ENCODE assay signal across 1 cellular context in genomic region chr16:2008631-2009301, GRCh38.
TF ChIP-seq lines count a peak whose summit lies in the region.

No MANE protein-coding gene starts in this region.

TF ChIP-seq in HepG2, 621 proteins besides CTCF, POLR2A, EP300 and RAD21:
- TF ChIP-seq CEBPG (CRISPR knock-in tag; IDR thresholded peaks at IDR 0.05) = peak; percentile 44
- TF ChIP-seq TFDP1 (CRISPR knock-in tag; IDR thresholded peaks at IDR 0.05; ENCODE audit: borderline replicate concordance) = peak; percentile 69
- peak; percentile 66 for TF ChIP-seq HIC2 (CRISPR knock-in tag; IDR thresholded peaks at IDR 0.05; ENCODE audit: low read depth)
- TF ChIP-seq LCORL (IDR thresholded peaks at IDR 0.05) = no peak
- 0 out of 2 replicates have a peak, but pooled peaks have one; percentile 32 for TF ChIP-seq LCORL (CRISPR knock-in tag; IDR thresholded peaks at IDR 0.05)
- TF ChIP-seq ARID4A (CRISPR knock-in tag; IDR thresholded peaks at IDR 0.05; ENCODE audit: borderline replicate concordance) = peak; percentile 58; the same call in 1 of the 2 replicates
- 0 out of 2 replicates have a peak, but pooled peaks have one; percentile 38 for TF ChIP-seq RNF2 (conservative IDR thresholded peaks at IDR 0.05; ENCODE audit: low read depth)
- 0 out of 2 replicates have a peak, but pooled peaks have one; percentile 45 for TF ChIP-seq ZNF30 (CRISPR knock-in tag; IDR thresholded peaks at IDR 0.05)
- TF ChIP-seq HMG20B (CRISPR knock-in tag; conservative IDR thresholded peaks at IDR 0.05) = no peak
- 0 out of 2 replicates have a peak, but pooled peaks have one; percentile 29 for TF ChIP-seq BRD4 (CRISPR knock-in tag; IDR thresholded peaks at IDR 0.05)
- no peak for TF ChIP-seq CBX2 (IDR thresholded peaks at IDR 0.05; ENCODE audit: low read depth, low read length)
- TF ChIP-seq CBX2 (CRISPR knock-in tag; IDR thresholded peaks at IDR 0.05; ENCODE audit: low read depth) = no peak
- 0 out of 2 replicates have a peak, but pooled peaks have one; percentile 31 for TF ChIP-seq MLLT10 (CRISPR knock-in tag; IDR thresholded peaks at IDR 0.05)
- TF ChIP-seq AGO2 (optimal IDR thresholded peaks at IDR 0.05; ENCODE audit: low read depth, low read length) = peak; percentile 5
- TF ChIP-seq BCL6 (CRISPR knock-in tag; IDR thresholded peaks at IDR 0.05) = peak; percentile 80
- TF ChIP-seq, protein P1, sequence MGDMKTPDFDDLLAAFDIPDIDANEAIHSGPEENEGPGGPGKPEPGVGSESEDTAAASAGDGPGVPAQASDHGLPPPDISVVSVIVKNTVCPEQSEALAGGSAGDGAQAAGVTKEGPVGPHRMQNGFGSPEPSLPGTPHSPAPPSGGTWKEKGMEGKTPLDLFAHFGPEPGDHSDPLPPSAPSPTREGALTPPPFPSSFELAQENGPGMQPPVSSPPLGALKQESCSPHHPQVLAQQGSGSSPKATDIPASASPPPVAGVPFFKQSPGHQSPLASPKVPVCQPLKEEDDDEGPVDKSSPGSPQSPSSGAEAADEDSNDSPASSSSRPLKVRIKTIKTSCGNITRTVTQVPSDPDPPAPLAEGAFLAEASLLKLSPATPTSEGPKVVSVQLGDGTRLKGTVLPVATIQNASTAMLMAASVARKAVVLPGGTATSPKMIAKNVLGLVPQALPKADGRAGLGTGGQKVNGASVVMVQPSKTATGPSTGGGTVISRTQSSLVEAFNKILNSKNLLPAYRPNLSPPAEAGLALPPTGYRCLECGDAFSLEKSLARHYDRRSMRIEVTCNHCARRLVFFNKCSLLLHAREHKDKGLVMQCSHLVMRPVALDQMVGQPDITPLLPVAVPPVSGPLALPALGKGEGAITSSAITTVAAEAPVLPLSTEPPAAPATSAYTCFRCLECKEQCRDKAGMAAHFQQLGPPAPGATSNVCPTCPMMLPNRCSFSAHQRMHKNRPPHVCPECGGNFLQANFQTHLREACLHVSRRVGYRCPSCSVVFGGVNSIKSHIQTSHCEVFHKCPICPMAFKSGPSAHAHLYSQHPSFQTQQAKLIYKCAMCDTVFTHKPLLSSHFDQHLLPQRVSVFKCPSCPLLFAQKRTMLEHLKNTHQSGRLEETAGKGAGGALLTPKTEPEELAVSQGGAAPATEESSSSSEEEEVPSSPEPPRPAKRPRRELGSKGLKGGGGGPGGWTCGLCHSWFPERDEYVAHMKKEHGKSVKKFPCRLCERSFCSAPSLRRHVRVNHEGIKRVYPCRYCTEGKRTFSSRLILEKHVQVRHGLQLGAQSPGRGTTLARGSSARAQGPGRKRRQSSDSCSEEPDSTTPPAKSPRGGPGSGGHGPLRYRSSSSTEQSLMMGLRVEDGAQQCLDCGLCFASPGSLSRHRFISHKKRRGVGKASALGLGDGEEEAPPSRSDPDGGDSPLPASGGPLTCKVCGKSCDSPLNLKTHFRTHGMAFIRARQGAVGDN (CRISPR knock-in tag; IDR thresholded peaks at IDR 0.05) = peak; percentile 69
- TF ChIP-seq BORCS8-MEF2B (CRISPR knock-in tag; IDR thresholded peaks at IDR 0.05) = no peak
- TF ChIP-seq, protein P2, sequence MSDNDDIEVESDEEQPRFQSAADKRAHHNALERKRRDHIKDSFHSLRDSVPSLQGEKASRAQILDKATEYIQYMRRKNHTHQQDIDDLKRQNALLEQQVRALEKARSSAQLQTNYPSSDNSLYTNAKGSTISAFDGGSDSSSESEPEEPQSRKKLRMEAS (IDR thresholded peaks at IDR 0.05) = peak; percentile 54; the same call in 1 of the 2 replicates
- TF ChIP-seq, protein P3, sequence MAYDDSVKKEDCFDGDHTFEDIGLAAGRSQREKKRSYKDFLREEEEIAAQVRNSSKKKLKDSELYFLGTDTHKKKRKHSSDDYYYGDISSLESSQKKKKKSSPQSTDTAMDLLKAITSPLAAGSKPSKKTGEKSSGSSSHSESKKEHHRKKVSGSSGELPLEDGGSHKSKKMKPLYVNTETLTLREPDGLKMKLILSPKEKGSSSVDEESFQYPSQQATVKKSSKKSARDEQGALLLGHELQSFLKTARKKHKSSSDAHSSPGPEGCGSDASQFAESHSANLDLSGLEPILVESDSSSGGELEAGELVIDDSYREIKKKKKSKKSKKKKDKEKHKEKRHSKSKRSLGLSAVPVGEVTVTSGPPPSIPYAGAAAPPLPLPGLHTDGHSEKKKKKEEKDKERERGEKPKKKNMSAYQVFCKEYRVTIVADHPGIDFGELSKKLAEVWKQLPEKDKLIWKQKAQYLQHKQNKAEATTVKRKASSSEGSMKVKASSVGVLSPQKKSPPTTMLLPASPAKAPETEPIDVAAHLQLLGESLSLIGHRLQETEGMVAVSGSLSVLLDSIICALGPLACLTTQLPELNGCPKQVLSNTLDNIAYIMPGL (CRISPR knock-in tag; IDR thresholded peaks at IDR 0.05; ENCODE audit: borderline replicate concordance in 1 of 2, low read depth in 1 of 2) = peak in 1 of 2 experiments; percentile 18; a peak in 1 of 4 replicates
- no peak for TF ChIP-seq ATF2 (CRISPR knock-in tag; IDR thresholded peaks at IDR 0.05)
- TF ChIP-seq, protein P4, sequence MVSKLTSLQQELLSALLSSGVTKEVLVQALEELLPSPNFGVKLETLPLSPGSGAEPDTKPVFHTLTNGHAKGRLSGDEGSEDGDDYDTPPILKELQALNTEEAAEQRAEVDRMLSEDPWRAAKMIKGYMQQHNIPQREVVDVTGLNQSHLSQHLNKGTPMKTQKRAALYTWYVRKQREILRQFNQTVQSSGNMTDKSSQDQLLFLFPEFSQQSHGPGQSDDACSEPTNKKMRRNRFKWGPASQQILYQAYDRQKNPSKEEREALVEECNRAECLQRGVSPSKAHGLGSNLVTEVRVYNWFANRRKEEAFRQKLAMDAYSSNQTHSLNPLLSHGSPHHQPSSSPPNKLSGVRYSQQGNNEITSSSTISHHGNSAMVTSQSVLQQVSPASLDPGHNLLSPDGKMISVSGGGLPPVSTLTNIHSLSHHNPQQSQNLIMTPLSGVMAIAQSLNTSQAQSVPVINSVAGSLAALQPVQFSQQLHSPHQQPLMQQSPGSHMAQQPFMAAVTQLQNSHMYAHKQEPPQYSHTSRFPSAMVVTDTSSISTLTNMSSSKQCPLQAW (CRISPR knock-in tag; IDR thresholded peaks at IDR 0.05) = 0 out of 2 replicates have a peak, but pooled peaks have one; percentile 20
- peak; percentile 83 for TF ChIP-seq CEBPB (IDR thresholded peaks at IDR 0.05; ENCODE audit: borderline replicate concordance, low read depth, low read length)
- 0 out of 2 replicates have a peak, but pooled peaks have one; percentile 14 for TF ChIP-seq KDM5A (IDR thresholded peaks at IDR 0.05; ENCODE audit: borderline replicate concordance, low read length)
- peak; percentile 90 for TF ChIP-seq HNRNPL (IDR thresholded peaks at IDR 0.05; ENCODE audit: low read depth, low read length)
- TF ChIP-seq SIN3A (IDR thresholded peaks at IDR 0.05; ENCODE audit: borderline replicate concordance, low read depth, low read length) = peak; percentile 38; the same call in 1 of the 2 replicates
- TF ChIP-seq, protein P5, sequence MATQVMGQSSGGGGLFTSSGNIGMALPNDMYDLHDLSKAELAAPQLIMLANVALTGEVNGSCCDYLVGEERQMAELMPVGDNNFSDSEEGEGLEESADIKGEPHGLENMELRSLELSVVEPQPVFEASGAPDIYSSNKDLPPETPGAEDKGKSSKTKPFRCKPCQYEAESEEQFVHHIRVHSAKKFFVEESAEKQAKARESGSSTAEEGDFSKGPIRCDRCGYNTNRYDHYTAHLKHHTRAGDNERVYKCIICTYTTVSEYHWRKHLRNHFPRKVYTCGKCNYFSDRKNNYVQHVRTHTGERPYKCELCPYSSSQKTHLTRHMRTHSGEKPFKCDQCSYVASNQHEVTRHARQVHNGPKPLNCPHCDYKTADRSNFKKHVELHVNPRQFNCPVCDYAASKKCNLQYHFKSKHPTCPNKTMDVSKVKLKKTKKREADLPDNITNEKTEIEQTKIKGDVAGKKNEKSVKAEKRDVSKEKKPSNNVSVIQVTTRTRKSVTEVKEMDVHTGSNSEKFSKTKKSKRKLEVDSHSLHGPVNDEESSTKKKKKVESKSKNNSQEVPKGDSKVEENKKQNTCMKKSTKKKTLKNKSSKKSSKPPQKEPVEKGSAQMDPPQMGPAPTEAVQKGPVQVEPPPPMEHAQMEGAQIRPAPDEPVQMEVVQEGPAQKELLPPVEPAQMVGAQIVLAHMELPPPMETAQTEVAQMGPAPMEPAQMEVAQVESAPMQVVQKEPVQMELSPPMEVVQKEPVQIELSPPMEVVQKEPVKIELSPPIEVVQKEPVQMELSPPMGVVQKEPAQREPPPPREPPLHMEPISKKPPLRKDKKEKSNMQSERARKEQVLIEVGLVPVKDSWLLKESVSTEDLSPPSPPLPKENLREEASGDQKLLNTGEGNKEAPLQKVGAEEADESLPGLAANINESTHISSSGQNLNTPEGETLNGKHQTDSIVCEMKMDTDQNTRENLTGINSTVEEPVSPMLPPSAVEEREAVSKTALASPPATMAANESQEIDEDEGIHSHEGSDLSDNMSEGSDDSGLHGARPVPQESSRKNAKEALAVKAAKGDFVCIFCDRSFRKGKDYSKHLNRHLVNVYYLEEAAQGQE (IDR thresholded peaks at IDR 0.05; ENCODE audit: borderline replicate concordance in 1 of 2, low read depth in 1 of 2, low read length in 2 of 2) = no peak
- peak; percentile 26; the same call in 1 of the 2 replicates for TF ChIP-seq TFDP2 (CRISPR knock-in tag; IDR thresholded peaks at IDR 0.05)
- TF ChIP-seq ELF3 (CRISPR knock-in tag; IDR thresholded peaks at IDR 0.05) = no peak
- 0 out of 2 replicates have a peak, but pooled peaks have one; percentile 14 for TF ChIP-seq HDAC2 (CRISPR knock-in tag; IDR thresholded peaks at IDR 0.05)
- peak; percentile 20; the same call in 1 of the 2 replicates for TF ChIP-seq SALL1 (CRISPR knock-in tag; IDR thresholded peaks at IDR 0.05)
- 0 out of 2 replicates have a peak, but pooled peaks have one; percentile 34 for TF ChIP-seq ZNF605 (CRISPR knock-in tag; IDR thresholded peaks at IDR 0.05)
- no peak for TF ChIP-seq ZNF136 (CRISPR knock-in tag; IDR thresholded peaks at IDR 0.05; ENCODE audit: low read depth)
- no peak for TF ChIP-seq ZNF678 (CRISPR knock-in tag; IDR thresholded peaks at IDR 0.05)
- peak; percentile 57; the same call in 1 of the 2 replicates for TF ChIP-seq NFKB2 (CRISPR knock-in tag; IDR thresholded peaks at IDR 0.05; ENCODE audit: borderline replicate concordance)
- TF ChIP-seq SAP130 (CRISPR knock-in tag; IDR thresholded peaks at IDR 0.05; ENCODE audit: low read depth) = peak; percentile 36; the same call in 1 of the 2 replicates
- no peak for TF ChIP-seq ZNF317 (CRISPR knock-in tag; IDR thresholded peaks at IDR 0.05)
